In the genomic region with DNA sequence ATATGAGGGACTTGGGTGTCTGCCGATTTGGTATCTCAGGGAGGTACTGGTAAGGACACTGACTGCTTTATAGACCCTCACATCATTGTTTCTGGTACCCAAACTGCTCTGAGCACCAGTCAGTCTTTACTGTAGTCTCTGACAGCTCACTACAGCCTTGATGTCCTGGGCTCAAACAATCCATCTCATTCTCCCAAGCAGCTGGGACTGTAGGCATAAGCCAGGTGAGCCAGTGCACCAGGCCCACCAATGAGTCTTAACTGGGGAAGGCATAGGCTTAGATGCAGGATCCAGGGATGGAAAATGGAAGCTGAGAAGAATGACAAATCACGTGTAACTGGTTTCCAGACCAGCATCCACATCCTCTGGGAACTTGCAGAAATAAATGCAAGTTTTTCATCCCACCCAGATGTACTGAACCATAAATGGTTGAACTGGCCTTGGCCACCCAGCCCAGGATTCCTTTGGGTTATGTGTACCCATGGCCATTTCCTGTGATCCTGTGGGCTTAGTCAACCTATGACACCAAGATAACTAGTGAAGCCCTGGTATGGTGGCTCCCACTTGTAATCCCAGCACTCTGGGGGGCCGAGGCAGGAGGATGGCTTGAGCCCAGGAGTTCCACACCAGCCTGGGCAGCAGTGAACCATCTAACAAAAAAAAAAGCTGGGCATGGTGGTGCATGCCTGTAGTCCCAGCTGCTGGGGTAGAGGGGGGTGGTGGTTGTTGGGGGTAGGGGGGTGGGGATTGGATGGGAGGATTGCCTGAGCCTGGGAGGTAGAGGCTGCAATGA, we compare ENCODE assay signal across 1 cellular context.
TF ChIP-seq lines count a peak whose summit lies in the region.

No MANE protein-coding gene starts in this region.

TF ChIP-seq in HepG2, 621 proteins besides CTCF, POLR2A, EP300 and RAD21 (continued from another document and continues in another):
- TF ChIP-seq, protein P1, sequence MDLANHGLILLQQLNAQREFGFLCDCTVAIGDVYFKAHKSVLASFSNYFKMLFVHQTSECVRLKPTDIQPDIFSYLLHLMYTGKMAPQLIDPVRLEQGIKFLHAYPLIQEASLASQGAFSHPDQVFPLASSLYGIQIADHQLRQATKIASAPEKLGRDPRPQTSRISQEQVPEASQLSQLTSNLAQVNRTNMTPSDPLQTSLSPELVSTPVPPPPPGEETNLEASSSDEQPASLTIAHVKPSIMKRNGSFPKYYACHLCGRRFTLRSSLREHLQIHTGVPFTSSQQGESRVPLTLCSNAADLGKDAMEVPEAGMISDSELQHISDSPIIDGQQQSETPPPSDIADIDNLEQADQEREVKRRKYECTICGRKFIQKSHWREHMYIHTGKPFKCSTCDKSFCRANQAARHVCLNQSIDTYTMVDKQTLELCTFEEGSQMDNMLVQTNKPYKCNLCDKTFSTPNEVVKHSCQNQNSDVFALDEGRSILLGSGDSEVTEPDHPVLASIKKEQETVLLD (CRISPR knock-in tag; IDR thresholded peaks at IDR 0.05; ENCODE audit: low read depth): 0 out of 2 replicates have a peak, but pooled peaks have one; percentile 2
- TF ChIP-seq ZNF660 (CRISPR knock-in tag; IDR thresholded peaks at IDR 0.05; ENCODE audit: borderline replicate concordance, low read depth) (no peak), ZNF446 (CRISPR knock-in tag; IDR thresholded peaks at IDR 0.05) (no peak), STAG1 (CRISPR knock-in tag; IDR thresholded peaks at IDR 0.05) (no peak), MAFK (conservative IDR thresholded peaks at IDR 0.05 in 1 of 2, IDR thresholded peaks at IDR 0.05 in 1 of 2; ENCODE audit: low read length in 2 of 2) (no peak), GABPB1 (CRISPR knock-in tag; IDR thresholded peaks at IDR 0.05) (no peak), CAMTA2 (CRISPR knock-in tag; IDR thresholded peaks at IDR 0.05; ENCODE audit: borderline replicate concordance) (no peak), ZFP36L1 (CRISPR knock-in tag; IDR thresholded peaks at IDR 0.05) (no peak), NCOA5 (CRISPR knock-in tag; IDR thresholded peaks at IDR 0.05) (0 out of 2 replicates have a peak, but pooled peaks have one; percentile 20), YEATS4 (CRISPR knock-in tag; IDR thresholded peaks at IDR 0.05; ENCODE audit: borderline replicate concordance) (no peak), GATA4 (IDR thresholded peaks at IDR 0.05; ENCODE audit: borderline replicate concordance, low read depth) (0 out of 2 replicates have a peak, but pooled peaks have one; percentile 12), ETV5 (CRISPR knock-in tag; IDR thresholded peaks at IDR 0.05; ENCODE audit: borderline replicate concordance) (0 out of 2 replicates have a peak, but pooled peaks have one; percentile 37), ATF1 (CRISPR knock-in tag; IDR thresholded peaks at IDR 0.05) (no peak), GLI4 (CRISPR knock-in tag; IDR thresholded peaks at IDR 0.05; ENCODE audit: borderline replicate concordance) (no peak), POLR2G (IDR thresholded peaks at IDR 0.05; ENCODE audit: low read depth, low read length) (peak; percentile 84), YEATS2 (CRISPR knock-in tag; IDR thresholded peaks at IDR 0.05; ENCODE audit: borderline replicate concordance) (no peak), ZNF678 (CRISPR knock-in tag; IDR thresholded peaks at IDR 0.05) (no peak), FOXM1 (CRISPR knock-in tag; IDR thresholded peaks at IDR 0.05) (no peak), POLR2AphosphoS5 (IDR thresholded peaks at IDR 0.05; ENCODE audit: low read depth, low read length) (peak; percentile 82), AKAP8 (CRISPR knock-in tag; IDR thresholded peaks at IDR 0.05) (peak; percentile 65; the same call in 1 of the 2 replicates), ZNF530 (CRISPR knock-in tag; IDR thresholded peaks at IDR 0.05; ENCODE audit: low read depth) (no peak), KDM3A (CRISPR knock-in tag; IDR thresholded peaks at IDR 0.05; ENCODE audit: low read depth) (no peak), HMG20B (CRISPR knock-in tag; conservative IDR thresholded peaks at IDR 0.05) (no peak)
- TF ChIP-seq, protein P2, sequence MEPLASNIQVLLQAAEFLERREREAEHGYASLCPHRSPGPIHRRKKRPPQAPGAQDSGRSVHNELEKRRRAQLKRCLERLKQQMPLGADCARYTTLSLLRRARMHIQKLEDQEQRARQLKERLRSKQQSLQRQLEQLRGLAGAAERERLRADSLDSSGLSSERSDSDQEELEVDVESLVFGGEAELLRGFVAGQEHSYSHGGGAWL (CRISPR knock-in tag; IDR thresholded peaks at IDR 0.05): no peak
- TF ChIP-seq, protein P3, sequence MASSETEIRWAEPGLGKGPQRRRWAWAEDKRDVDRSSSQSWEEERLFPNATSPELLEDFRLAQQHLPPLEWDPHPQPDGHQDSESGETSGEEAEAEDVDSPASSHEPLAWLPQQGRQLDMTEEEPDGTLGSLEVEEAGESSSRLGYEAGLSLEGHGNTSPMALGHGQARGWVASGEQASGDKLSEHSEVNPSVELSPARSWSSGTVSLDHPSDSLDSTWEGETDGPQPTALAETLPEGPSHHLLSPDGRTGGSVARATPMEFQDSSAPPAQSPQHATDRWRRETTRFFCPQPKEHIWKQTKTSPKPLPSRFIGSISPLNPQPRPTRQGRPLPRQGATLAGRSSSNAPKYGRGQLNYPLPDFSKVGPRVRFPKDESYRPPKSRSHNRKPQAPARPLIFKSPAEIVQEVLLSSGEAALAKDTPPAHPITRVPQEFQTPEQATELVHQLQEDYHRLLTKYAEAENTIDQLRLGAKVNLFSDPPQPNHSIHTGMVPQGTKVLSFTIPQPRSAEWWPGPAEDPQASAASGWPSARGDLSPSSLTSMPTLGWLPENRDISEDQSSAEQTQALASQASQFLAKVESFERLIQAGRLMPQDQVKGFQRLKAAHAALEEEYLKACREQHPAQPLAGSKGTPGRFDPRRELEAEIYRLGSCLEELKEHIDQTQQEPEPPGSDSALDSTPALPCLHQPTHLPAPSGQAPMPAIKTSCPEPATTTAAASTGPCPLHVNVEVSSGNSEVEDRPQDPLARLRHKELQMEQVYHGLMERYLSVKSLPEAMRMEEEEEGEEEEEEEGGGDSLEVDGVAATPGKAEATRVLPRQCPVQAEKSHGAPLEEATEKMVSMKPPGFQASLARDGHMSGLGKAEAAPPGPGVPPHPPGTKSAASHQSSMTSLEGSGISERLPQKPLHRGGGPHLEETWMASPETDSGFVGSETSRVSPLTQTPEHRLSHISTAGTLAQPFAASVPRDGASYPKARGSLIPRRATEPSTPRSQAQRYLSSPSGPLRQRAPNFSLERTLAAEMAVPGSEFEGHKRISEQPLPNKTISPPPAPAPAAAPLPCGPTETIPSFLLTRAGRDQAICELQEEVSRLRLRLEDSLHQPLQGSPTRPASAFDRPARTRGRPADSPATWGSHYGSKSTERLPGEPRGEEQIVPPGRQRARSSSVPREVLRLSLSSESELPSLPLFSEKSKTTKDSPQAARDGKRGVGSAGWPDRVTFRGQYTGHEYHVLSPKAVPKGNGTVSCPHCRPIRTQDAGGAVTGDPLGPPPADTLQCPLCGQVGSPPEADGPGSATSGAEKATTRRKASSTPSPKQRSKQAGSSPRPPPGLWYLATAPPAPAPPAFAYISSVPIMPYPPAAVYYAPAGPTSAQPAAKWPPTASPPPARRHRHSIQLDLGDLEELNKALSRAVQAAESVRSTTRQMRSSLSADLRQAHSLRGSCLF (CRISPR knock-in tag; IDR thresholded peaks at IDR 0.05; ENCODE audit: borderline replicate concordance): no peak
- TF ChIP-seq, protein P4, sequence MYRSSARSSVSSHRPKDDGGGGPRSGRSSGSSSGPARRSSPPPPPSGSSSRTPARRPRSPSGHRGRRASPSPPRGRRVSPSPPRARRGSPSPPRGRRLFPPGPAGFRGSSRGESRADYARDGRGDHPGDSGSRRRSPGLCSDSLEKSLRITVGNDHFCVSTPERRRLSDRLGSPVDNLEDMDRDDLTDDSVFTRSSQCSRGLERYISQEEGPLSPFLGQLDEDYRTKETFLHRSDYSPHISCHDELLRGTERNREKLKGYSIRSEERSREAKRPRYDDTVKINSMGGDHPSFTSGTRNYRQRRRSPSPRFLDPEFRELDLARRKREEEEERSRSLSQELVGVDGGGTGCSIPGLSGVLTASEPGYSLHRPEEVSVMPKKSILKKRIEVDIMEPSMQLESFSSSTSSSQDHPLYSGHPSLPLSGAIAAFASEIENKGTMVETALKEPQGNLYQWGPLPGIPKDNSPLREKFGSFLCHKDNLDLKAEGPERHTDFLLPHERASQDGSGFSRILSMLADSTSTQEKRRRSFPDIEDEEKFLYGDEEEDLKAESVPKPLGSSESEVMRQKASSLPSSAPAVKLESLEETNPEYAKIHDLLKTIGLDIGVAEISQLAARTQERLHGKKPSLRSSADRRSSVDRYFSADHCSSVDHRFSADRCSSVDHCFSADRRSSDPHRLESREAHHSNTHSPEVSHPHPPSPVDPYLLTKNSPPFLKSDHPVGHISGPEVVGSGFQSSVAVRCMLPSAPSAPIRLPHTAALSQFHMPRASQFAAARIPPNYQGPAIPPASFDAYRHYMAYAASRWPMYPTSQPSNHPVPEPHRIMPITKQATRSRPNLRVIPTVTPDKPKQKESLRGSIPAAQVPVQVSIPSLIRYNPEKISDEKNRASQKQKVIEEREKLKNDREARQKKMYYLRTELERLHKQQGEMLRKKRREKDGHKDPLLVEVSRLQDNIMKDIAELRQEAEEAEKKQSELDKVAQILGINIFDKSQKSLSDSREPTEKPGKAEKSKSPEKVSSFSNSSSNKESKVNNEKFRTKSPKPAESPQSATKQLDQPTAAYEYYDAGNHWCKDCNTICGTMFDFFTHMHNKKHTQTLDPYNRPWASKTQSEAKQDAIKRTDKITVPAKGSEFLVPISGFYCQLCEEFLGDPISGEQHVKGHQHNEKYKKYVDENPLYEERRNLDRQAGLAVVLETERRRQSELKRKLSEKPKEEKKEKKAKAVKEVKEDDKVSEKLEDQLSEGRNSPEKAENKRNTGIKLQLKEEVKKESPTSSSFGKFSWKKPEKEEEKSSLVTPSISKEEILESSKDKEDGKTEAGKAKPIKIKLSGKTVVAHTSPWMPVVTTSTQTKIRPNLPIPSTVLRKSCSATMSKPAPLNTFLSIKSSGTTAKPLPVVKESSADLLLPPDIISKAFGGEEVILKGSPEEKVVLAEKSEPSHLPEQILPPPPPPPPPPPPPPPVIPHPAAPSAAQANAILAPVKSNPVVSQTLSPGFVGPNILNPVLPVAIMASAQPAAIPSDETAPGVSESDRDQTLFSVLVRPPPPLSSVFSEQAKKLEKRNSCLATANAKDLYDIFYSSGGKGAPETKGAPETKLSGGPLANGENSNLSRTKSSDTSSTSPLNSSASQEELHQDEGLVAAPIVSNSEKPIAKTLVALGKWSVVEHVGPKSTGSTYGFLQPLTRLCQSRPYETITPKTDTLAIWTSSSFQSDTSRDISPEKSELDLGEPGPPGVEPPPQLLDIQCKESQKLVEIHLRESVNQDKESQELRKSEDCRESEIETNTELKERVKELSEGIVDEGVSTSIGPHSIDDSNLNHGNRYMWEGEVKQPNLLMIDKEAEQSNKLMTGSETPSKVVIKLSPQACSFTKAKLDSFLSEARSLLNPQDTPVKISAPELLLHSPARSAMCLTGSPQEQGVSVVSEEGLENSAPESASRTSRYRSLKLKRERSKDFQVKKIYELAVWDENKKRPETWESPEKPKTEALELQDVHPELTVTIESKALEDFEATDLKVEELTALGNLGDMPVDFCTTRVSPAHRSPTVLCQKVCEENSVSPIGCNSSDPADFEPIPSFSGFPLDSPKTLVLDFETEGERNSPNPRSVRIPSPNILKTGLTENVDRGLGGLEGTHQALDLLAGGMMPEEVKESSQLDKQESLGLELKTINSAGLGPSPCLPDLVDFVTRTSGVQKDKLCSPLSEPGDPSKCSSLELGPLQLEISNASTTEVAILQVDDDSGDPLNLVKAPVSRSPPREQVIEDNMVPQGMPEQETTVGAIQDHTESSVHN (CRISPR knock-in tag; IDR thresholded peaks at IDR 0.05): peak; percentile 92
- TF ChIP-seq, protein P5, sequence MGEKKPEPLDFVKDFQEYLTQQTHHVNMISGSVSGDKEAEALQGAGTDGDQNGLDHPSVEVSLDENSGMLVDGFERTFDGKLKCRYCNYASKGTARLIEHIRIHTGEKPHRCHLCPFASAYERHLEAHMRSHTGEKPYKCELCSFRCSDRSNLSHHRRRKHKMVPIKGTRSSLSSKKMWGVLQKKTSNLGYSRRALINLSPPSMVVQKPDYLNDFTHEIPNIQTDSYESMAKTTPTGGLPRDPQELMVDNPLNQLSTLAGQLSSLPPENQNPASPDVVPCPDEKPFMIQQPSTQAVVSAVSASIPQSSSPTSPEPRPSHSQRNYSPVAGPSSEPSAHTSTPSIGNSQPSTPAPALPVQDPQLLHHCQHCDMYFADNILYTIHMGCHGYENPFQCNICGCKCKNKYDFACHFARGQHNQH (CRISPR knock-in tag; IDR thresholded peaks at IDR 0.05): 0 out of 2 replicates have a peak, but pooled peaks have one; percentile 27
- TF ChIP-seq, protein P6, sequence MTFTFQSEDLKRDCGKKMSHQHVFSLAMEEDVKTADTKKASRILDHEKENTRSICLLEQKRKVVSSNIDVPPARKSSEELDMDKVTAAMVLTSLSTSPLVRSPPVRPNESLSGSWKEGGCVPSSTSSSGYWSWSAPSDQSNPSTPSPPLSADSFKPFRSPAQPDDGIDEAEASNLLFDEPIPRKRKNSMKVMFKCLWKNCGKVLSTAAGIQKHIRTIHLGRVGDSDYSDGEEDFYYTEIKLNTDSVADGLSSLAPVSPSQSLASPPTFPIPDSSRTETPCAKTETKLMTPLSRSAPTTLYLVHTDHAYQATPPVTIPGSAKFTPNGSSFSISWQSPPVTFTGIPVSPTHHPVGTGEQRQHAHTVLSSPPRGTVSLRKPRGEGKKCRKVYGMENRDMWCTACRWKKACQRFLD (CRISPR knock-in tag; IDR thresholded peaks at IDR 0.05; ENCODE audit: borderline replicate concordance): no peak
